8 cellular contexts compared by ENCODE assay signal in the genomic region with DNA sequence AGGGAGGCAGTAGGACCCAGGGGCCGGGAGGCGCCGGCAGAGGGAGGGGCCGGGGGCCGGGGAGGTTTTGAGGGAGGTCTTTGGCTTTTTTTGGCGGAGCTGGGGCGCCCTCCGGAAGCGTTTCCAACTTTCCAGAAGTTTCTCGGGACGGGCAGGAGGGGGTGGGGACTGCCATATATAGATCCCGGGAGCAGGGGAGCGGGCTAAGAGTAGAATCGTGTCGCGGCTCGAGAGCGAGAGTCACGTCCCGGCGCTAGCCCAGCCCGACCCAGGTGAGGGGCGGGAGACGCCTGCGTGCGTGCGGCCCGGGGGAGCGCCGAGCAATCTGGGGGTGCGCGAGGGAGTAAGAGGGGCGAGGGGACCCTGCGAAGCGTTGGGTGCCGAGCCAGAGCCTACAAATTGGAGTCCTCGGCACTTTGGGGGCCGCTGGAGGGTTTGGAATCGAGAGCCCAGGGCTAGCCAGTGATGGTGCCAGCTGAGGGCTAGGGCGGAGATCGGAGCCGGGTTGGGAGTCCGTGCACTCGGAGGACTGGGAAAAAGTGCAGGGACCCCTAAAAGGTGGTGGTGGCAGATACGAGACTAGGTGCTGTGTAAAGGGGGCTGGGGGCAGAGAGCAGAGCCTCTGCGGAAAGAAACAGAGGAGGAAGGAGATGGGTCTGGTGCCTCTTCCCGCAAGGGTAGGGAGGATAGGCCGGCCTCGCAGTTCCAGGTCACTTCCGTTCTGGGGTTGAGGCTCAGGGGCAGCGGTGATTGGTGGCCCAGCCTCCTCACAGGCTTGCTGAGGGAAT.
A peak's percentile ranks its signal among the peaks of the same experiment; 100 is the strongest.
DNase-seq lines count a peak whose midpoint lies in the region; ATAC-seq and TF ChIP-seq lines count a peak whose summit lies in the region.

TSS of gene SERPINH1 (plus strand) at position 206 of the 788 bp plus-strand sequence. CDS start 4,097 bp downstream, outside the sequence.

- no peaks in the 10 kb centered on the region for H3K9me3 ChIP-seq in BLaER1
- H3K9me3 ChIP-seq in OCI-LY1 (ENCODE audit: low read length) = no peaks in the 10 kb centered on the region

- ATAC-seq in GM19397 (IDR thresholded peaks at IDR 0.05; ENCODE audit: unreplicated experiment) = peak; percentile 66
- peak; percentile 76 for ATAC-seq in HG03571 (IDR thresholded peaks at IDR 0.05; ENCODE audit: unreplicated experiment)

- peaks cover 23% of the 10 kb centered on the region for H3K36me3 ChIP-seq in BLaER1
- no peaks in the 10 kb centered on the region for H3K36me3 ChIP-seq in OCI-LY1 (ENCODE audit: insufficient read depth, low read length)

- peak within 1 kb of the TSS; percentile 95 for H3K4me2 ChIP-seq in BLaER1
- H3K4me2 ChIP-seq in OCI-LY1 (ENCODE audit: low read length) = peak within 1 kb of the TSS; percentile 53

- H3K4me1 ChIP-seq in BLaER1 (peaks cover 47% of the 10 kb centered on the region), OCI-LY1 (ENCODE audit: insufficient read depth, low read length, severe bottlenecking) (peaks cover 6% of the 10 kb centered on the region)

- no peaks in the 10 kb centered on the region for H3K9me2 ChIP-seq in OCI-LY1 (ENCODE audit: low read depth, low read length)

- H3K27ac ChIP-seq in BLaER1 = peak within 1 kb of the TSS; percentile 94
- H3K27ac ChIP-seq in OCI-LY1 (ENCODE audit: low read depth, low read length, poor library complexity, severe bottlenecking) = no peak within 1 kb of the TSS

- H3K9ac ChIP-seq in BLaER1 (peak within 1 kb of the TSS; percentile 92), OCI-LY1 (ENCODE audit: low read length) (no peak within 1 kb of the TSS)

- no peaks in the 10 kb centered on the region for H3K79me2 ChIP-seq in OCI-LY1 (ENCODE audit: insufficient read depth, low read length)

- no peaks in the 10 kb centered on the region for H3F3A ChIP-seq in OCI-LY1 (ENCODE audit: insufficient read depth, low read length)

- no peak within 1 kb of the TSS for H2AFZ ChIP-seq in OCI-LY1 (ENCODE audit: low read length)

- peaks cover 17% of the 10 kb centered on the region; the same call in 1 of the 2 replicates for H4K20me1 ChIP-seq in BLaER1
- no peaks in the 10 kb centered on the region for H4K20me1 ChIP-seq in OCI-LY1 (ENCODE audit: insufficient read depth, low read length)

- no peak for TF ChIP-seq CTCF in OCI-LY1 (IDR thresholded peaks at IDR 0.05; ENCODE audit: low read length)

- H3K27me3 ChIP-seq in BLaER1 (no peaks in the 10 kb centered on the region), OCI-LY1 (ENCODE audit: insufficient read depth, low read length) (no peaks in the 10 kb centered on the region; the same call in none of the 2 replicates)

- peak within 1 kb of the TSS; percentile 86 for H3K4me3 ChIP-seq in BLaER1
- peak within 1 kb of the TSS; percentile 44 for H3K4me3 ChIP-seq in OCI-LY1 (ENCODE audit: low read depth, low read length, poor library complexity, severe bottlenecking)

- peak; percentile 44 for DNase-seq in activated T-cell treated with anti-CD3 and anti-CD28 coated beads for 1 hour (ENCODE audit: low read depth)
- DNase-seq in epidermal melanocyte (ENCODE audit: insufficient read length, low spot score) = peak; percentile 91
- peak; percentile 74 for DNase-seq in midbrain (lab: John Stamatoyannopoulos, UW)
- peak; percentile 53 for DNase-seq in stimulated activated CD8-positive, alpha-beta memory T cell treated with anti-CD3 and anti-CD28 coated beads, Interleukin-4, amount 100 ng/mL, for 24 hours (ENCODE audit: low read depth)
